8 cellular contexts compared by ENCODE assay signal in genomic region chr4:86359944-86360478, GRCh38. TPM values are rescaled to one million over a fixed set of nuclear protein-coding genes. Genes with fewer than 3 reads are reported as not detected.
DNase-seq lines count a peak whose midpoint lies in the region; ATAC-seq and TF ChIP-seq lines count a peak whose summit lies in the region.

Gene MAPK10, minus strand, starts transcription at chr4:86360053.

- H3K36me3 ChIP-seq in trophoblast cell (ENCODE audit: control insufficient read depth in 1 of 2, insufficient read depth in 2 of 2, low read length in 2 of 2) (no peaks in the 10 kb centered on the region), aorta (ENCODE audit: control insufficient read depth in 1 of 2, insufficient read depth in 2 of 2, low read length in 1 of 2) (no peaks in the 10 kb centered on the region)

- H2AFZ ChIP-seq in trophoblast cell (ENCODE audit: insufficient read depth, low read length, poor library complexity): no peak within 1 kb of the TSS

- H3K27me3 ChIP-seq in HL-60 (ENCODE audit: insufficient read depth, poor library complexity, severe bottlenecking): no peaks in the 10 kb centered on the region
- no peaks in the 10 kb centered on the region for H3K27me3 ChIP-seq in right cardiac atrium (ENCODE audit: control insufficient read depth, insufficient read depth)
- H3K27me3 ChIP-seq in trophoblast cell (ENCODE audit: insufficient read depth, low read length): no peaks in the 10 kb centered on the region
- no peaks in the 10 kb centered on the region for H3K27me3 ChIP-seq in aorta (ENCODE audit: control insufficient read depth in 1 of 2, insufficient read depth in 2 of 2, low read length in 1 of 2)

- DNase-seq in COR-L47 (lab: John Stamatoyannopoulos, UW) (peak; percentile 91), GM20000 (ENCODE audit: low spot score) (peak; percentile 63), HL-60 (ENCODE audit: low read depth in 1 of 2, low spot score in 1 of 2) (peak; percentile 61 to 70), SHP77 (lab: John Stamatoyannopoulos, UW) (peak; percentile 98), amygdala (lab: John Stamatoyannopoulos, UW) (peak in 55 of 56 donors; percentile 17 to 96 (median 83)), right cardiac atrium (peak; percentile 68 to 83 (median 71)), trophoblast cell (peak; percentile 27 to 39), aorta (peak in 1 of 2 donors; percentile 78)

- H4K8ac ChIP-seq in trophoblast cell (ENCODE audit: low read depth, low read length): no peak within 1 kb of the TSS

- 12% methylated on average over 12 of the region's 12 CpGs for WGBS in right cardiac atrium
- WGBS in trophoblast cell (ENCODE audit: extremely low coverage, insufficient coverage, insufficient read length): no CpG with 5 or more reads among the region's 12 CpGs
- WGBS in aorta, 2 donors: 26 to 37% methylated on average over 12 of the region's 12 CpGs

- H3K4me1 ChIP-seq in right cardiac atrium (ENCODE audit: control insufficient read depth, insufficient read depth, low read length) (no peaks in the 10 kb centered on the region), trophoblast cell (ENCODE audit: control insufficient read depth in 1 of 2, insufficient read depth in 2 of 2, low read length in 2 of 2) (peaks cover 0 to 6% of the 10 kb centered on the region in 2 experiments), aorta (ENCODE audit: control insufficient read depth in 1 of 2, insufficient read depth in 2 of 2, low read length in 2 of 2) (peaks cover 0 to 4% of the 10 kb centered on the region in 2 donors)

- H3K14ac ChIP-seq in trophoblast cell (ENCODE audit: low read length): no peak within 1 kb of the TSS

- no peak within 1 kb of the TSS for H3K23ac ChIP-seq in trophoblast cell (ENCODE audit: low read length)

- H3K4me2 ChIP-seq in trophoblast cell (ENCODE audit: low read length): peak within 1 kb of the TSS; percentile 36

- H3K9ac ChIP-seq in trophoblast cell (ENCODE audit: low read length): no peak within 1 kb of the TSS

- intact Hi-C loops in right cardiac atrium (cut with DNase I): no loop called here
- intact Hi-C loops in aorta (cut with DNase I): no loop called here

- no peak within 1 kb of the TSS for H3K4me3 ChIP-seq in HL-60 (replicated peaks; ENCODE audit: insufficient read depth, low read length)
- no peak within 1 kb of the TSS for H3K4me3 ChIP-seq in right cardiac atrium (ENCODE audit: low read length)
- no peak within 1 kb of the TSS for H3K4me3 ChIP-seq in trophoblast cell (ENCODE audit: low read depth, low read length)
- no peak within 1 kb of the TSS for H3K4me3 ChIP-seq in aorta (ENCODE audit: low read length in 2 of 2)

- TF ChIP-seq CTCF in GM20000 (IDR thresholded peaks at IDR 0.05; ENCODE audit: extremely low read depth, missing control alignments): no peak
- TF ChIP-seq CTCF in HL-60 (IDR thresholded peaks at IDR 0.05; ENCODE audit: insufficient read depth, low read length): no peak

- H2BK5ac ChIP-seq in trophoblast cell (ENCODE audit: low read depth, low read length, poor library complexity): no peak within 1 kb of the TSS

- H3K27ac ChIP-seq in HL-60 (replicated peaks) (no peak within 1 kb of the TSS), right cardiac atrium (ENCODE audit: low read length) (no peak within 1 kb of the TSS), trophoblast cell (ENCODE audit: low read depth, low read length) (no peak within 1 kb of the TSS), aorta (ENCODE audit: low read depth in 1 of 2, low read length in 2 of 2) (no peak within 1 kb of the TSS)

- H3K18ac ChIP-seq in trophoblast cell (ENCODE audit: low read length): no peak within 1 kb of the TSS

- no peak within 1 kb of the TSS for H2BK120ac ChIP-seq in trophoblast cell (ENCODE audit: insufficient read depth, low read length, poor library complexity)

- peak; percentile 94 to 97 for ATAC-seq in right cardiac atrium
- peak; percentile 80 for ATAC-seq in aorta (ENCODE audit: low FRiP score)

- H3K9me3 ChIP-seq in right cardiac atrium (ENCODE audit: control insufficient read depth, low read length) (no peaks in the 10 kb centered on the region), trophoblast cell (ENCODE audit: insufficient read depth, low read depth, low read length) (no peaks in the 10 kb centered on the region), aorta (ENCODE audit: control insufficient read depth, low read length) (no peaks in the 10 kb centered on the region)

- H2AK5ac ChIP-seq in trophoblast cell (ENCODE audit: low read length): no peak within 1 kb of the TSS

- H3K4ac ChIP-seq in trophoblast cell (ENCODE audit: low read depth, low read length): no peak within 1 kb of the TSS

- no peak within 1 kb of the TSS for H4K12ac ChIP-seq in trophoblast cell (ENCODE audit: low read depth, low read length)

- no peak within 1 kb of the TSS for H4K91ac ChIP-seq in trophoblast cell (ENCODE audit: low read depth, low read length)

- no peaks in the 10 kb centered on the region for H3K79me2 ChIP-seq in trophoblast cell (ENCODE audit: control insufficient read depth, insufficient read depth, low read length, poor library complexity)

- no peaks in the 10 kb centered on the region for H3K79me1 ChIP-seq in trophoblast cell (ENCODE audit: low read length)

- no peak within 1 kb of the TSS for H2BK12ac ChIP-seq in trophoblast cell (ENCODE audit: low read length)

RNA-seq across cellular contexts. Expression of gene MAPK10, which starts in this region (rescaled TPM):
- total RNA-seq in right cardiac atrium (10 to 100 TPM in 1 of 4 donors, 1 to 10 TPM in 3; 6.9 to 12.9 (median 8.1) TPM), aorta (10 to 100 TPM; 12.4 to 40.0 TPM)
- polyA plus RNA-seq in right cardiac atrium (6.6 TPM), aorta (10 to 100 TPM; 19.9 to 28.3 TPM)
- 2.0 and 2.3 TPM in 2 replicates for polyA plus RNA-seq in trophoblast cell (2013)
